Comparison of ENCODE assay signal across 8 cellular contexts in the genomic region with DNA sequence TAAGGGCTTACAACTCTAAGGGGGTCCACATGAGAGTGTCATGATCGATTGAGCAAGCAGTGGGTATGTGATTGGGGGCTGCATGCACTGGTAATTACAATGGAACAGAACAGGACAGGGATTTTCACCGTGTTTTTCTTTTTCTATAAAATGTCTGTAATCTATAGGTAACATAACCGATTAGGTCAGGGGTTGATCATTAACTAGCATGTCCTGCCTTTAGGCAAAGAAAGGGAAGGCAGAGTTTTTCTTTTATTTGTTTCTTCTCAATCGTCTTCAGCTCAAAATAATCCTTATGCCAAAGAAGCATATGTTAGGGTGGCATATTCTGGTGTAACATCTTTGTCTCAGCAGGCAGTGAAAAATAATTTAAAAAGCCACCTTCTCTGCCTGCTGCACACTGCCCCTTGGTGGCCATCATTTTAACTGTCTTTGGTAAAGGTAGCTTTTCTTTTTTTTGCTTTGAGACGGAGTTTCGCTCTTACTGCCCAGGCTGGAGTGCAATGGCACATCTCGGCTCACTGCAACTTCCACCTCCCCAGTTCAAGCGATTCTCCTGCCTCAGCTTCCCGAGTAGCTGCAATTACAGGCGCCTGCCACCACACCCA. TPM values are rescaled to one million over a fixed set of nuclear protein-coding genes. Genes with fewer than 3 reads are reported as not detected.
DNase-seq lines count a peak whose midpoint lies in the region; ATAC-seq and TF ChIP-seq lines count a peak whose summit lies in the region.

No MANE protein-coding gene starts in this region.

- WGBS in mammary epithelial cell (ENCODE audit: low coverage, missing lambda C conversion rate), result 74% methylated on average over 7 of the region's 10 CpGs
- WGBS in mesendoderm (ENCODE audit: extremely low coverage, insufficient coverage, low lambda C conversion rate), result no CpG with 5 or more reads among the region's 10 CpGs
- WGBS in tibial nerve, 2 donors, result 60 to 68% methylated on average over 10 of the region's 10 CpGs

- in situ Hi-C loops in mammary epithelial cell (cut with MboI; ENCODE audit: low sequenced_read_pairs in 2 of 2), result loop anchor here in 1 of 2 donors (25.0 kb wide), 1 partner anchor 202 kb away; no protein-coding TSS in a partner anchor

- CTCF ChIA-PET in mammary epithelial cell (lab: Charles Lee; ENCODE audit: low non-redundant PET), result interaction anchor here (0.6 to 0.7 kb wide), 5 partner anchors 29 to 772 kb away, joined by 3 to 11 read pairs (median 5); no protein-coding TSS in a partner anchor

- no peak overlapping the region for H4K5ac ChIP-seq in mesendoderm (ENCODE audit: low read length)

- TF ChIP-seq CTCF in mammary epithelial cell (conservative IDR thresholded peaks at IDR 0.05 in 1 of 2, IDR thresholded peaks at IDR 0.05 in 1 of 2; ENCODE audit: extremely low read depth in 1 of 2, insufficient read depth in 1 of 2, low read depth in 1 of 2, low read length in 2 of 2), result peak; percentile 31 to 55
- peak in 4 of 5 experiments; percentile 23 to 37 (median 27) for TF ChIP-seq CTCF in tibial nerve (IDR thresholded peaks at IDR 0.05)

- H3K56ac ChIP-seq in mesendoderm (ENCODE audit: low read length), result no peak overlapping the region

- H3K9ac ChIP-seq in mammary epithelial cell (ENCODE audit: insufficient read depth, low read length) (no peak overlapping the region), mesendoderm (ENCODE audit: low read length) (no peak overlapping the region)

- H3K79me2 ChIP-seq in mammary epithelial cell (ENCODE audit: insufficient read depth, low read length), result peaks cover 71% of the 10 kb centered on the region
- H3K79me2 ChIP-seq in mesendoderm (ENCODE audit: control insufficient read depth, insufficient read depth, low read length), result peaks cover 2% of the 10 kb centered on the region

- intact Hi-C loops in mammary epithelial cell (cut with micrococcal nuclease), result loop anchor here (1.0 to 10.0 kb wide), 2 partner anchors 214 to 365 kb away; a partner anchor contains a TSS

- H3K27me3 ChIP-seq in mammary epithelial cell (ENCODE audit: insufficient read depth, low read length), result no peaks in the 10 kb centered on the region
- H3K27me3 ChIP-seq in mesendoderm (ENCODE audit: insufficient read depth, low read length, poor library complexity), result no peaks in the 10 kb centered on the region
- H3K27me3 ChIP-seq in tibial nerve, result no peaks in the 10 kb centered on the region

- H3K36me3 ChIP-seq in mammary epithelial cell (ENCODE audit: insufficient read depth, low read length) (no peaks in the 10 kb centered on the region), mesendoderm (ENCODE audit: control insufficient read depth, insufficient read depth, low read length) (peaks cover 2% of the 10 kb centered on the region), tibial nerve (no peaks in the 10 kb centered on the region)

- TF ChIP-seq POLR2A in tibial nerve (IDR thresholded peaks at IDR 0.05), result no peak

- no peaks in the 10 kb centered on the region for H4K20me1 ChIP-seq in mammary epithelial cell (ENCODE audit: insufficient read depth, low read length)

- ATAC-seq in GM18502 (IDR thresholded peaks at IDR 0.05; ENCODE audit: poor library complexity, unreplicated experiment), result peak; percentile 84
- peak; percentile 54 for ATAC-seq in HG03139 (IDR thresholded peaks at IDR 0.05; ENCODE audit: unreplicated experiment)
- ATAC-seq in T-helper 17 cell, result peak; percentile 92
- ATAC-seq in HG02970 (IDR thresholded peaks at IDR 0.05; ENCODE audit: low FRiP score, unreplicated experiment), result no peak

- H3K23ac ChIP-seq in mesendoderm (ENCODE audit: low read length), result no peak overlapping the region

- H2BK15ac ChIP-seq in mesendoderm (replicated peaks; ENCODE audit: low read depth), result no peak overlapping the region

- H3K27me3 Mint-ChIP-seq in T-helper 17 cell, result no peaks in the 10 kb centered on the region

- no peak for TF ChIP-seq EP300 in tibial nerve (IDR thresholded peaks at IDR 0.05)

- peaks cover 24% of the 10 kb centered on the region for H3K4me1 Mint-ChIP-seq in T-helper 17 cell

- H3K4ac ChIP-seq in mesendoderm (ENCODE audit: low read depth, low read length), result no peak overlapping the region

- H2BK120ac ChIP-seq in mesendoderm (ENCODE audit: low read depth, low read length), result no peak overlapping the region

- no peak overlapping the region for H3K4me3 Mint-ChIP-seq in T-helper 17 cell

- H2AFZ ChIP-seq in mammary epithelial cell (ENCODE audit: low read depth, low read length), result no peak overlapping the region

- H3K4me3 ChIP-seq in mammary epithelial cell (replicated peaks in 1 of 3; ENCODE audit: insufficient read depth in 1 of 3, low read depth in 2 of 3, low read length in 3 of 3) (no peak overlapping the region), mesendoderm (ENCODE audit: low read length) (no peak overlapping the region), tibial nerve (no peak overlapping the region)

- H3K27ac Mint-ChIP-seq in T-helper 17 cell, result no peak overlapping the region

- H3K36me3 Mint-ChIP-seq in T-helper 17 cell (ENCODE audit: low read depth), result no peaks in the 10 kb centered on the region

- no peak overlapping the region for H2AK5ac ChIP-seq in mesendoderm (ENCODE audit: low read length)

- no peak overlapping the region for H3K18ac ChIP-seq in mesendoderm (ENCODE audit: low read length)

- H3K9me3 ChIP-seq in T-helper 17 cell (ENCODE audit: control insufficient read depth, low read length, poor library complexity, severe bottlenecking), result no peaks in the 10 kb centered on the region
- H3K9me3 ChIP-seq in mammary epithelial cell (replicated peaks; ENCODE audit: insufficient read depth, low read length), result no peaks in the 10 kb centered on the region
- no peaks in the 10 kb centered on the region for H3K9me3 ChIP-seq in tibial nerve

- H3K4me2 ChIP-seq in mammary epithelial cell (ENCODE audit: insufficient read depth, low read depth, low read length) (no peak overlapping the region), mesendoderm (ENCODE audit: low read length) (no peak overlapping the region)

- BruUV-seq in mammary epithelial cell (replicated peaks; lab: Mats Ljungman, UMichigan), result no TSS peak

- H4K8ac ChIP-seq in mesendoderm (ENCODE audit: low read depth, low read length), result no peak overlapping the region

- H3K27ac ChIP-seq in mammary epithelial cell (ENCODE audit: insufficient read depth, low read depth, low read length) (no peak overlapping the region), mesendoderm (ENCODE audit: low read depth, low read length) (no peak overlapping the region), tibial nerve (no peak overlapping the region)

- DNase-seq in AG08396 (ENCODE audit: low spot score) (peak; percentile 42), T-helper 17 cell (peak in 2 of 3 donors; percentile 13 to 45), mammary epithelial cell (peak; percentile 11), mesendoderm (peak; percentile 42), tibial nerve (ENCODE audit: low spot score in 2 of 2) (no peak)

- H3K4me1 ChIP-seq in mammary epithelial cell (ENCODE audit: insufficient read depth, low read length) (peaks cover 5% of the 10 kb centered on the region), mesendoderm (ENCODE audit: control insufficient read depth, low read depth, low read length) (peaks cover 2% of the 10 kb centered on the region), tibial nerve (no peaks in the 10 kb centered on the region)

- dilution Hi-C loops in mammary epithelial cell (cut with HindIII; ENCODE audit: low sequenced_read_pairs), result no loop called here

- no peak overlapping the region for H2BK5ac ChIP-seq in mesendoderm (ENCODE audit: low read length)

- H3K79me1 ChIP-seq in mesendoderm (ENCODE audit: low read length), result peaks cover 11% of the 10 kb centered on the region

RNA-seq across cellular contexts. Expression of a gene that starts 9.7 kb away (rescaled TPM):
- total RNA-seq in T-helper 17 cell, result 10 to 100 TPM; 19.8 to 24.0 TPM
- 10 to 100 TPM; 16.3 to 17.3 TPM for total RNA-seq in mammary epithelial cell
- polyA plus RNA-seq in mammary epithelial cell, result 7.0 TPM
- polyA minus RNA-seq in mammary epithelial cell, result 18.5 TPM
- polyA plus RNA-seq in mesendoderm (2013, experiment 1 of 2), result 24.0 TPM
- polyA plus RNA-seq in mesendoderm (2013, experiment 2 of 2), result 24.6 TPM
- total RNA-seq in tibial nerve, result 10 to 100 TPM; 14.0 to 23.7 (median 23.2) TPM

RNA-seq across cellular contexts. Expression of a gene that starts 33.2 kb away (rescaled TPM):
- total RNA-seq in T-helper 17 cell (100 to 1,000 TPM; 245 to 340 TPM), mammary epithelial cell (10 to 100 TPM; 17.0 to 18.7 TPM), tibial nerve (100 to 1,000 TPM in 2 of 4 donors, 10 to 100 TPM in 2; 57.9 to 115 (median 103) TPM)
- polyA plus RNA-seq in mammary epithelial cell, result 14.0 TPM
- polyA minus RNA-seq in mammary epithelial cell, result 9.8 TPM
- 6.2 TPM for polyA plus RNA-seq in mesendoderm (2013, experiment 1 of 2)
- 6.6 TPM for polyA plus RNA-seq in mesendoderm (2013, experiment 2 of 2)

Comparison
In these comparisons a context has a peak if more than half of its experiments do, and no peak if none do; other contexts are left out.
1. DNase-seq: peak in AG08396 (single experiment), T-helper 17 cell (2 of 3), mammary epithelial cell (single experiment) and mesendoderm (single experiment); none in tibial nerve (0 of 2).